ENCODE assay signal across 29 cellular contexts in the genomic region with DNA sequence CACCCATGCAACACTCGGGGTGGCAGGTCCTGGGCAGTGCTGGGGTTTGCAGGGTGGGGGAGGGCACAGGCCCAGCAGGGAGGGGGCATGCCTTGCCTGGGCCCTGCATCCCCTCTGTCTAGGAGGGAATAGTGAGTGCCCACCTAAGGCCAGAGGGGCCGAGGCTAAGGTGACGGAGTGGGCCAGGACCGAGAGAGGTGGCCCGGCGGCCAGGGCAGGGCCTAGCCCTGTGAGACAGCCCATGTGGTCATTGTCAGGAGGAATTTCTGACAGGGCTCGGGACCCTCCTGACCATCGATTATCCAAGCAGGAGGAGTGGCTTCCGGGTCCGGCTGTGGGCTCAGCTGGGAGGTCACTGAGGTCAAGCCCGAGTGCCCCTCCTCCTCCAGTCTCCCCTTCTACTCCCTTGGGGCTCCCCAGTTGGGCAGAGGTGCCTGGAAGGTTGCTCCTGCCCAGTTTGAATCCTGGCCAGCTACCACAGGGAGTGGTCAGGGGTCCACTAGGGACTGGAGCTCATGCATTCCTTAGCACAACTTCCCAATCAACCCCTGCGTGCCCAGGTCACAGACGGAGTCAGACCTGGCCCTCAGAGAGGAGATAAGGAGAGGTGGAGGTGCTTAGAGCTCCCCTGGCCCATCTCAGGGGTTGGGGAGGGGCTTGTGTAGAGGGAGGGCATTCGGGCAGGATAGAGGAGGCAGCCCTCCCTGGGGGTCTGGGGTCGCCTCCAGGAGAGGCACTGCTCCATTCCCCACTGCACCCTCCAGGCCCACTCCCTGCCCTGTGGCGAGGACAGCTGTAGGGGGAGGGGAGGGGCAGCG. TPM values are rescaled to one million over a fixed set of nuclear protein-coding genes. Genes with fewer than 3 reads are reported as not detected.
"Had no signal": no experiment of that assay in that cellular context is flagged by ENCODE, and none has a peak within 500 bp of the region (broad histone marks: within the 10 kb centered on the region; RNA-seq: fewer than 3 reads in every experiment).

No MANE protein-coding gene starts in this region.

- H3K4me3 ChIP-seq: dorsolateral prefrontal cortex, gastrocnemius medialis, hepatocyte, lung, mucosa of descending colon, ovary, psoas muscle, smooth muscle cell, suprapubic skin, transverse colon, upper lobe of right lung, vagina had no signal

- H3K27ac ChIP-seq: dorsolateral prefrontal cortex, gastrocnemius medialis, hepatocyte, ovary, psoas muscle, suprapubic skin, transverse colon, upper lobe of right lung, vagina had no signal

- H3K27me3 ChIP-seq: dorsolateral prefrontal cortex, gastrocnemius medialis, hepatocyte, ovary, upper lobe of right lung, vagina had no signal

- H3K9me3 ChIP-seq: gastrocnemius medialis, mucosa of descending colon, ovary, psoas muscle, suprapubic skin, transverse colon, upper lobe of right lung, vagina had no signal

- H3K79me2 ChIP-seq: hepatocyte had no signal

- FAIRE-seq: colon, kidney had no signal

- H3K36me3 ChIP-seq: gastrocnemius medialis, ovary, suprapubic skin, transverse colon, upper lobe of right lung, vagina had no signal

- H3K4me2 ChIP-seq: hepatocyte, smooth muscle cell had no signal

- DNase-seq: dorsolateral prefrontal cortex; effector CD4-positive, alpha-beta T cell; gastrocnemius medialis; head of caudate nucleus; kidney; left cardiac atrium; mucosa of descending colon; naive B cell; occipital lobe; ovary; posterior cingulate gyrus; psoas muscle; stimulated activated CD4-positive, alpha-beta T cell treated with anti-CD3 and anti-CD28 coated beads, Interleukin-12 subunit alpha, Interleukin-12 subunit beta, amount 100 ng/mL, for 4 hours; stimulated activated CD4-positive, alpha-beta T cell treated with anti-CD3 and anti-CD28 coated beads, Interleukin-1b, Interleukin-23, amount 100 ng/mL, for 48 hours; stimulated activated CD4-positive, alpha-beta T cell treated with anti-CD3 and anti-CD28 coated beads, Interleukin-4, amount 100 ng/mL, for 1 hour; stimulated activated CD8-positive, alpha-beta memory T cell treated with anti-CD3 and anti-CD28 coated beads, Interleukin-4, amount 100 ng/mL, for 48 hours; stimulated activated naive CD4-positive, alpha-beta T cell; stimulated activated naive CD8-positive, alpha-beta T cell treated with anti-CD3 and anti-CD28 coated beads, Interleukin-15, amount 100 ng/mL, for 72 hours; transverse colon; upper lobe of right lung had no signal

- H2AFZ ChIP-seq: hepatocyte had no signal

- ATAC-seq: gastrocnemius medialis; mucosa of descending colon; natural killer cell treated with Interleukin-12 subunit alpha and Interleukin-12 subunit beta and Interleukin-15 and Interleukin-18, amount 100 ng/mL, for 72 hours; psoas muscle; sciatic nerve; stimulated activated naive CD8-positive, alpha-beta T cell treated with anti-CD3 and anti-CD28 coated beads, Interleukin-15, amount 100 ng/mL, for 72 hours; upper lobe of right lung had no signal

- H3K4me1 ChIP-seq: gastrocnemius medialis, psoas muscle, suprapubic skin, transverse colon, upper lobe of right lung, vagina had no signal

RNA-seq across cellular contexts. Expression of a gene that starts 14.7 kb away (rescaled TPM):
- total RNA-seq: left cardiac atrium; natural killer cell treated with Interleukin-12 subunit alpha and Interleukin-12 subunit beta and Interleukin-15 and Interleukin-18, amount 100 ng/mL, for 72 hours; renal cortical epithelial cell had no signal

RNA-seq across cellular contexts. Expression of a gene that starts 22.5 kb away (rescaled TPM):
- total RNA-seq: hepatocyte, smooth muscle cell had no signal
- polyA plus RNA-seq: smooth muscle cell had no signal

RNA-seq across cellular contexts. Expression of a gene that starts 23.8 kb away (rescaled TPM):
- total RNA-seq: natural killer cell treated with Interleukin-12 subunit alpha and Interleukin-12 subunit beta and Interleukin-15 and Interleukin-18, amount 100 ng/mL, for 72 hours had no signal
